Comparison of ENCODE assay signal across 8 cellular contexts in genomic region chr2:47069628-47070154, GRCh38.
DNase-seq lines count a peak whose midpoint lies in the region; ATAC-seq and TF ChIP-seq lines count a peak whose summit lies in the region.

No MANE protein-coding gene starts in this region.

- H3K4me3 ChIP-seq in BLaER1 treated with 17β-estradiol and CSF1 and Interleukin-3, amounts not matched to agents 10 nM and 100 nM, result peak overlapping the region in 5 of 10 experiments; percentile 27 to 63 (median 40); a peak in 7 of 20 replicates
- no peak overlapping the region for H3K4me3 ChIP-seq in Peyer's patch
- no peak overlapping the region for H3K4me3 ChIP-seq in fibroblast of the aortic adventitia (ENCODE audit: low read depth, low read length)
- no peak overlapping the region for H3K4me3 ChIP-seq in osteoblast (ENCODE audit: insufficient read depth, low read length)

- H4K20me1 ChIP-seq in BLaER1 treated with 17β-estradiol and CSF1 and Interleukin-3, amounts not matched to agents 10 nM and 100 nM, result peaks cover 0 to 100% (median 0%) of the 10 kb centered on the region in 11 experiments; a peak in 8 of 22 replicates
- no peaks in the 10 kb centered on the region for H4K20me1 ChIP-seq in osteoblast (ENCODE audit: insufficient read depth, low read length)

- no peaks in the 10 kb centered on the region for H3K9me3 ChIP-seq in BLaER1 treated with 17β-estradiol and CSF1 and Interleukin-3, amounts not matched to agents 10 nM and 100 nM (replicated peaks in 1 of 11)
- no peaks in the 10 kb centered on the region for H3K9me3 ChIP-seq in Peyer's patch
- no peaks in the 10 kb centered on the region for H3K9me3 ChIP-seq in osteoblast (ENCODE audit: low read depth, low read length)

- peak overlapping the region; percentile 86 to 99 (median 95) for H3K4me2 ChIP-seq in BLaER1 treated with 17β-estradiol and CSF1 and Interleukin-3, amounts not matched to agents 10 nM and 100 nM
- H3K4me2 ChIP-seq in osteoblast (ENCODE audit: insufficient read depth, low read length), result peak overlapping the region; percentile 24

- TF ChIP-seq CTCF in Peyer's patch (IDR thresholded peaks at IDR 0.05) (no peak), fibroblast of the aortic adventitia (IDR thresholded peaks at IDR 0.05; ENCODE audit: insufficient read depth, low read length) (no peak), osteoblast (IDR thresholded peaks at IDR 0.05; ENCODE audit: extremely low read depth, low read depth, low read length) (no peak)

- H3K9ac ChIP-seq in BLaER1 treated with 17β-estradiol and CSF1 and Interleukin-3, amounts not matched to agents 10 nM and 100 nM, result peak overlapping the region; percentile 23 to 94 (median 82); a peak in 19 of 22 replicates

- H3K27ac ChIP-seq in BLaER1 treated with 17β-estradiol and CSF1 and Interleukin-3, amounts not matched to agents 10 nM and 100 nM, result peak overlapping the region in 10 of 11 experiments; percentile 88 to 100 (median 96); a peak in 19 of 22 replicates
- H3K27ac ChIP-seq in Peyer's patch (peak overlapping the region; percentile 50 to 91 (median 76)), osteoblast (ENCODE audit: low read depth, low read length) (peak overlapping the region; percentile 98)

- H3K4me1 ChIP-seq in BLaER1 treated with 17β-estradiol and CSF1 and Interleukin-3, amounts not matched to agents 10 nM and 100 nM, result peaks cover 75 to 100% (median 96%) of the 10 kb centered on the region in 10 experiments
- peaks cover 17 to 78% (median 38%) of the 10 kb centered on the region in 4 donors for H3K4me1 ChIP-seq in Peyer's patch
- H3K4me1 ChIP-seq in osteoblast (ENCODE audit: insufficient read depth, low read length), result peaks cover 70% of the 10 kb centered on the region

- H3K27me3 ChIP-seq in BLaER1 treated with 17β-estradiol and CSF1 and Interleukin-3, amounts not matched to agents 10 nM and 100 nM, result no peaks in the 10 kb centered on the region
- H3K27me3 ChIP-seq in Peyer's patch (no peaks in the 10 kb centered on the region), osteoblast (ENCODE audit: insufficient read depth, low read length) (no peaks in the 10 kb centered on the region)

- no peak for TF ChIP-seq POLR2A in Peyer's patch (IDR thresholded peaks at IDR 0.05)

- no peak overlapping the region for H2AFZ ChIP-seq in osteoblast (ENCODE audit: low read length)

- DNase-seq in Peyer's patch, result peak in 2 of 3 donors; percentile 77
- peak; percentile 85 for DNase-seq in fibroblast of the aortic adventitia (ENCODE audit: low read depth)
- DNase-seq in osteoblast (ENCODE audit: insufficient read length, low spot score, missing footprints), result peak; percentile 88
- no peak for DNase-seq in NCI-H1417 (lab: John Stamatoyannopoulos, UW)
- DNase-seq in NCI-H69 (lab: John Stamatoyannopoulos, UW), result no peak
- no peak for DNase-seq in SHP77 treated with DMSO at 0.1 percent for 48 hours (lab: John Stamatoyannopoulos, UW)

- peaks cover 11% of the 10 kb centered on the region for H3K79me2 ChIP-seq in osteoblast (ENCODE audit: insufficient read depth, low read length)

- no peak for ATAC-seq in HG03025 (IDR thresholded peaks at IDR 0.05; ENCODE audit: low FRiP score, unreplicated experiment)

- peaks cover 8 to 90% (median 64%) of the 10 kb centered on the region in 11 experiments for H3K36me3 ChIP-seq in BLaER1 treated with 17β-estradiol and CSF1 and Interleukin-3, amounts not matched to agents 10 nM and 100 nM
- H3K36me3 ChIP-seq in Peyer's patch (peaks cover 0 to 5% (median 0%) of the 10 kb centered on the region in 3 donors), osteoblast (ENCODE audit: insufficient read depth, low read length) (peaks cover 39% of the 10 kb centered on the region)

Comparison
In these comparisons a context has a peak if more than half of its experiments do, and no peak if none do; other contexts are left out.
1. DNase-seq: peak in Peyer's patch (2 of 3), fibroblast of the aortic adventitia (single experiment) and osteoblast (single experiment); none in NCI-H1417 (0 of 3), NCI-H69 (single experiment) and SHP77 treated with DMSO at 0.1 percent for 48 hours (single experiment).
2. Peak in every context shown above with its lines, with median percentiles within 50 percentile points of each other: H3K27ac ChIP-seq.